In genomic region chr19:5463959-5464358, GRCh38 we compare ENCODE assay signal across 24 cellular contexts. TPM values are rescaled to one million over a fixed set of nuclear protein-coding genes. Genes with fewer than 3 reads are reported as not detected.
DNase-seq lines count a peak whose midpoint lies in the region; ATAC-seq and TF ChIP-seq lines count a peak whose summit lies in the region.
"Had no signal": no experiment of that assay in that cellular context is flagged by ENCODE, and none has a peak within 500 bp of the region (broad histone marks: within the 10 kb centered on the region; RNA-seq: fewer than 3 reads in every experiment).

No MANE protein-coding gene starts in this region.

- H4K20me1 ChIP-seq in neural progenitor cell (ENCODE audit: low read depth) = no peaks in the 10 kb centered on the region
- H4K20me1 ChIP-seq: BLaER1 treated with 17β-estradiol and CSF1 and Interleukin-3, amounts not matched to agents 10 nM and 100 nM had no signal

- H3K9me3 Mint-ChIP-seq in endothelial cell (ENCODE audit: unreplicated experiment) (peaks cover 7% of the 10 kb centered on the region), neural progenitor cell (peaks cover 9% of the 10 kb centered on the region), WTC11 (peaks cover 24% of the 10 kb centered on the region)
- H3K9me3 Mint-ChIP-seq: CD8-positive, alpha-beta T cell had no signal

- H3K27me3 ChIP-seq in neural progenitor cell (no peaks in the 10 kb centered on the region), A673 (replicated peaks; ENCODE audit: insufficient read depth, low read depth, low read length, poor library complexity) (no peaks in the 10 kb centered on the region)
- H3K27me3 ChIP-seq: BLaER1 treated with 17β-estradiol and CSF1 and Interleukin-3, amounts not matched to agents 10 nM and 100 nM had no signal

- CTCF ChIA-PET in A673 (lab: Charles Lee) (no interaction called here), WTC11 (lab: Charles Lee) (interaction anchor here (0.6 kb wide), 2 partner anchors 14 to 1476 kb away, joined by 4 to 8 read pairs; no protein-coding TSS in a partner anchor)

- H3K27ac Mint-ChIP-seq in endothelial cell (ENCODE audit: unreplicated experiment) = peak overlapping the region; percentile 22
- peak overlapping the region; percentile 19 for H3K27ac Mint-ChIP-seq in neural progenitor cell
- H3K27ac Mint-ChIP-seq in WTC11 = no peak overlapping the region
- H3K27ac Mint-ChIP-seq: B cell; CD4-positive, alpha-beta T cell; CD8-positive, alpha-beta T cell had no signal

- TF ChIP-seq CTCF in endothelial cell (IDR thresholded peaks at IDR 0.05; ENCODE audit: unreplicated experiment) (no peak), neural progenitor cell (IDR thresholded peaks at IDR 0.05) (no peak), A673 (conservative IDR thresholded peaks at IDR 0.05; ENCODE audit: low read depth, low read length) (no peak), WTC11 (IDR thresholded peaks at IDR 0.05) (no peak)

- H3K36me3 ChIP-seq in neural progenitor cell (no peaks in the 10 kb centered on the region), A673 (ENCODE audit: insufficient read depth, low read length, poor library complexity, severe bottlenecking) (no peaks in the 10 kb centered on the region)
- H3K36me3 ChIP-seq: BLaER1 treated with 17β-estradiol and CSF1 and Interleukin-3, amounts not matched to agents 10 nM and 100 nM had no signal

- no peaks in the 10 kb centered on the region for H3K79me2 ChIP-seq in neural progenitor cell (ENCODE audit: low read depth)

- no peaks in the 10 kb centered on the region for H3K9me3 ChIP-seq in neural progenitor cell (ENCODE audit: low read depth)
- no peaks in the 10 kb centered on the region for H3K9me3 ChIP-seq in A673 (ENCODE audit: low read depth, low read length, poor library complexity, severe bottlenecking)

- H3K27me3 Mint-ChIP-seq in endothelial cell (ENCODE audit: unreplicated experiment) (peaks cover 7% of the 10 kb centered on the region), neural progenitor cell (ENCODE audit: insufficient read depth, low read depth) (peaks cover 13% of the 10 kb centered on the region), WTC11 (ENCODE audit: low read depth) (peaks cover 11% of the 10 kb centered on the region)

- H3K27ac ChIP-seq in neural progenitor cell = no peak overlapping the region
- no peak overlapping the region for H3K27ac ChIP-seq in A673 (ENCODE audit: low read depth, low read length, poor library complexity, severe bottlenecking)
- H3K27ac ChIP-seq: BLaER1 treated with 17β-estradiol and CSF1 and Interleukin-3, amounts not matched to agents 10 nM and 100 nM; C4-2B had no signal

- no TSS peak for BruUV-seq in A673 (replicated peaks; lab: Mats Ljungman, UMichigan)

- H3F3A ChIP-seq in neural progenitor cell (ENCODE audit: low read depth) = no peaks in the 10 kb centered on the region

- POLR2A ChIA-PET in A673 (lab: Charles Lee; ENCODE audit: low non-redundant PET) = no interaction called here
- POLR2A ChIA-PET in WTC11 (lab: Charles Lee) = no interaction called here

- H3K4me3 ChIP-seq in neural progenitor cell (no peak overlapping the region), A673 (ENCODE audit: low read depth, low read length, poor library complexity, severe bottlenecking) (no peak overlapping the region)
- H3K4me3 ChIP-seq: BLaER1 treated with 17β-estradiol and CSF1 and Interleukin-3, amounts not matched to agents 10 nM and 100 nM; GM12878 had no signal

- no peaks in the 10 kb centered on the region for H3K4me1 ChIP-seq in neural progenitor cell
- peaks cover 16% of the 10 kb centered on the region for H3K4me1 ChIP-seq in A673 (ENCODE audit: insufficient read depth, low read length, poor library complexity, severe bottlenecking)

- H3K36me3 Mint-ChIP-seq in endothelial cell (ENCODE audit: low read depth, unreplicated experiment) (no peaks in the 10 kb centered on the region), neural progenitor cell (no peaks in the 10 kb centered on the region), WTC11 (no peaks in the 10 kb centered on the region)
- H3K36me3 Mint-ChIP-seq: CD8-positive, alpha-beta T cell had no signal

- no peak overlapping the region for H3K4me2 ChIP-seq in neural progenitor cell
- H3K4me2 ChIP-seq: BLaER1 treated with 17β-estradiol and CSF1 and Interleukin-3, amounts not matched to agents 10 nM and 100 nM had no signal

- H3K9ac ChIP-seq in neural progenitor cell = no peak overlapping the region
- H3K9ac ChIP-seq: BLaER1 treated with 17β-estradiol and CSF1 and Interleukin-3, amounts not matched to agents 10 nM and 100 nM had no signal

- DNase-seq in HuH-7 (ENCODE audit: low spot score) (peak; percentile 37), endothelial cell (ENCODE audit: low spot score) (no peak), neural progenitor cell (ENCODE audit: low spot score) (no peak), A673 (ENCODE audit: low spot score) (no peak), WTC11 (ENCODE audit: low spot score) (no peak)
- DNase-seq: 8988T; AML-193; CD4-positive, alpha-beta T cell; CD8-positive, alpha-beta T cell; DMS 273 treated with DMSO at 0.1 percent for 48 hours; DMS153; DMS53; DMS79; DND-41; EL; GDM1 had no signal

- intact Hi-C loops in A673 (cut with micrococcal nuclease; ENCODE audit: unreplicated experiment) = no loop called here

- no peak overlapping the region for H2AFZ ChIP-seq in neural progenitor cell (replicated peaks)

- no peaks in the 10 kb centered on the region for H3K4me1 Mint-ChIP-seq in endothelial cell (ENCODE audit: unreplicated experiment)
- H3K4me1 Mint-ChIP-seq in neural progenitor cell = peaks cover 14% of the 10 kb centered on the region
- no peaks in the 10 kb centered on the region for H3K4me1 Mint-ChIP-seq in WTC11
- H3K4me1 Mint-ChIP-seq: B cell had no signal

- H3K4me3 Mint-ChIP-seq in endothelial cell (ENCODE audit: unreplicated experiment) (no peak overlapping the region), neural progenitor cell (no peak overlapping the region), WTC11 (no peak overlapping the region)
- H3K4me3 Mint-ChIP-seq: B cell; CD4-positive, alpha-beta T cell; CD8-positive, alpha-beta T cell had no signal

- ATAC-seq in GM18502 (IDR thresholded peaks at IDR 0.05; ENCODE audit: poor library complexity, unreplicated experiment) (no peak), WTC11 (no peak), HG03280 (IDR thresholded peaks at IDR 0.05; ENCODE audit: unreplicated experiment) (no peak)
- ATAC-seq: CD8-positive, alpha-beta T cell; GM12878 had no signal

TF ChIP-seq in WTC11, 78 proteins besides CTCF, POLR2A, EP300 and RAD21:
- TF ChIP-seq GABPB1 (CRISPR knock-in tag; IDR thresholded peaks at IDR 0.05) (no peak), ZNF512 (CRISPR knock-in tag; IDR thresholded peaks at IDR 0.05; ENCODE audit: borderline replicate concordance) (no peak), MAX (CRISPR knock-in tag; IDR thresholded peaks at IDR 0.05) (no peak), ATF6 (CRISPR knock-in tag; IDR thresholded peaks at IDR 0.05) (no peak), OVOL2 (CRISPR knock-in tag; IDR thresholded peaks at IDR 0.05; ENCODE audit: borderline replicate concordance) (no peak), CDX4 (CRISPR knock-in tag; IDR thresholded peaks at IDR 0.05; ENCODE audit: borderline replicate concordance) (no peak), ATF3 (CRISPR knock-in tag; conservative IDR thresholded peaks at IDR 0.05) (no peak), MYBL2 (CRISPR knock-in tag; IDR thresholded peaks at IDR 0.05) (no peak)

RNA-seq across cellular contexts. Expression of gene ZNRF4, which starts 8.7 kb away (rescaled TPM):
- total RNA-seq in endothelial cell (ENCODE audit: unreplicated experiment) (not detected), neural progenitor cell (ENCODE audit: low replicate concordance) (not detected in 2 replicates), A673 (2021) (not detected in 2 replicates), WTC11 (2021) (not detected in 3 replicates)
- total RNA-seq: B cell; CD4-positive, alpha-beta T cell; CD8-positive, alpha-beta T cell; Daoy; G401; GM12878 had no signal
